ENCODE assay signal across 1 cellular context in genomic region chr22:21927174-21927823, GRCh38.
TF ChIP-seq lines count a peak whose summit lies in the region.

No MANE protein-coding gene starts in this region.

TF ChIP-seq in K562, 482 proteins besides CTCF, POLR2A, EP300 and RAD21 (continued from another document and continues in another):
- TF ChIP-seq MNT (conservative IDR thresholded peaks at IDR 0.05) (no peak), ZNF224 (CRISPR knock-in tag; IDR thresholded peaks at IDR 0.05) (no peak), ZMIZ1 (IDR thresholded peaks at IDR 0.05; ENCODE audit: low read depth in 2 of 2, low read length in 2 of 2) (no peak), HNRNPH1 (optimal IDR thresholded peaks at IDR 0.05; ENCODE audit: low read depth, low read length) (no peak), PHB (CRISPR knock-in tag; IDR thresholded peaks at IDR 0.05) (no peak), E2F6 (IDR thresholded peaks at IDR 0.05; ENCODE audit: borderline replicate concordance in 1 of 2, extremely low read depth in 1 of 2, insufficient read depth in 1 of 2, insufficient read length in 1 of 2, low read depth in 1 of 2, low read length in 1 of 2, poor library complexity in 1 of 2, severe bottlenecking in 1 of 2) (no peak), SMC3 (conservative IDR thresholded peaks at IDR 0.05; ENCODE audit: insufficient read depth, low read depth, low read length) (no peak), THAP12 (CRISPR knock-in tag; IDR thresholded peaks at IDR 0.05) (peak; percentile 93), CHD7 (IDR thresholded peaks at IDR 0.05; ENCODE audit: low read depth, low read length) (peak; percentile 46), MAX (CRISPR knock-in tag; IDR thresholded peaks at IDR 0.05) (no peak), RBFOX2 (IDR thresholded peaks at IDR 0.05; ENCODE audit: low read depth, low read length) (no peak; the same call in 1 of the 2 replicates), UBTF (IDR thresholded peaks at IDR 0.05; ENCODE audit: borderline replicate concordance in 1 of 2, low read depth in 2 of 2, low read length in 2 of 2) (no peak), ZNF609 (CRISPR knock-in tag; IDR thresholded peaks at IDR 0.05; ENCODE audit: borderline replicate concordance) (no peak), YY1 (IDR thresholded peaks at IDR 0.05; ENCODE audit: borderline replicate concordance in 1 of 3, control insufficient read depth in 1 of 3, extremely low read depth in 1 of 3, insufficient read depth in 3 of 3, insufficient read length in 1 of 3, insufficient replicate concordance in 2 of 3, low read depth in 1 of 3, low read length in 2 of 3) (no peak)
